18 cellular contexts compared by ENCODE assay signal in the genomic region with DNA sequence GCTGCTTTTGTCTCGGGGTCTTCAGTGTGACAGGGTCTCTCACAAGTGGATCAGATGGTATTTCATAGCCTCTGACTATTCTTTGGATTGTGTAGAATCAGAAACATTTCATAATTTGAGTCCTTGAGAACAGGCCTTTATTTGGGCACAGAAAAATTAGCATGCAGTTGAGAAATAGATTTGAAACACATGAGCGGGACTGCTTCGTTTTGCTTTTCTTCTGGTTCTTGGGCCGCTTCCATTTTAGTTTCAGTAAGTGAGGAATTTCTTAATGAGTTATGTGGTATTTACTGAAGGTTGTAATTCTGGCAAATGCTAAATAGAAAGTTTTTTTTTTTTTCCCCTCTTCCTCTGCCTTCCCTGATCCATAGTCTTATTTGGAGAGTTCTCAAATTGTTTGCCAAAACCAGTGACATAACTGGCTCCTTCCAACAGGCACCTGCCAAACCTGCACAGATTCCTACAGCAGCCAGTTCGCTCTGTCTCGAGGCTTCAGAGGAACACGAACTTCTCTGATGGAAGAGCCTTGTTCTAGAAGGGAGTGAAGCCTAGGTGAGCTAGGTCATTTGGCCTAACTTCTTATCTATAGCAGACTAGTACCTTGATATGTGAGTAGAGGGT.
"Had no signal": no experiment of that assay in that cellular context is flagged by ENCODE, and none has a peak within 500 bp of the region (broad histone marks: within the 10 kb centered on the region; RNA-seq: fewer than 3 reads in every experiment).

No MANE protein-coding gene starts in this region.

- DNase-seq: activated CD4-positive, alpha-beta T cell treated with anti-CD3 and anti-CD28 coated beads, Interleukin-2, amount 50 U/mL, for 4 hours; activated CD4-positive, CD25-positive, alpha-beta regulatory T cell treated with anti-CD3 and anti-CD28 coated beads, Interleukin-2, amount 50 U/mL, for 72 hours; activated naive CD4-positive, alpha-beta T cell treated with anti-CD3 and anti-CD28 coated beads for 36 hours; activated T-cell treated with anti-CD3 and anti-CD28 coated beads, Interleukin-2, amount 50 U/mL, for 1 hour; cerebellar nuclear complex; dorsolateral prefrontal cortex; endodermal cell; kidney; left ventricle myocardium superior; ovary; SHP77 treated with DMSO at 0.1 percent for 48 hours; stimulated activated CD4-positive, alpha-beta T cell treated with anti-CD3 and anti-CD28 coated beads, Interleukin-2, amount 100 ng/mL, for 24 hours; stimulated activated naive B cell treated with anti-CD40 and anti-IgM and Interleukin-4, amounts not matched to agents 10 μg/mL and 1 μg/mL and 100 μg/mL, for 72 hours; T-helper 1 cell; trophoblast cell had no signal

- ATAC-seq: left ventricle myocardium superior; natural killer cell treated with Interleukin-12 subunit alpha and Interleukin-12 subunit beta and Interleukin-15 and Interleukin-18, amount 100 ng/mL, for 72 hours; SK-N-SH treated with all-trans-retinoic acid at 6 μM for 48 hours; stimulated activated naive B cell treated with anti-CD40 and anti-IgM and Interleukin-4, amounts not matched to agents 10 μg/mL and 1 μg/mL and 100 μg/mL, for 72 hours had no signal

- H3K4me3 Mint-ChIP-seq: activated naive CD4-positive, alpha-beta T cell treated with anti-CD3 and anti-CD28 coated beads for 36 hours; endodermal cell; natural killer cell treated with Interleukin-12 subunit alpha and Interleukin-12 subunit beta and Interleukin-15 and Interleukin-18, amount 100 ng/mL, for 72 hours; stimulated activated naive B cell treated with anti-CD40 and anti-IgM and Interleukin-4, amounts not matched to agents 10 μg/mL and 1 μg/mL and 100 μg/mL, for 72 hours had no signal

- H3K9me3 Mint-ChIP-seq: activated naive CD4-positive, alpha-beta T cell treated with anti-CD3 and anti-CD28 coated beads for 36 hours; activated T-helper 2 cell treated with anti-CD3 and anti-CD28 coated beads, Interferon-gamma antibody, Interleukin-2, Interleukin-4, amounts not matched to agents 10 μg/mL and 5 μg/mL and 100 μg/mL, durations not matched to agents 14 hours and 24 hours and 36 hours; natural killer cell treated with Interleukin-12 subunit alpha and Interleukin-12 subunit beta and Interleukin-15 and Interleukin-18, amount 100 ng/mL, for 72 hours had no signal

- FAIRE-seq: kidney had no signal

- H3K27me3 ChIP-seq: dorsolateral prefrontal cortex, ovary had no signal

- H3K9me3 ChIP-seq: ovary had no signal

- H3K4me1 Mint-ChIP-seq: endodermal cell; stimulated activated naive B cell treated with anti-CD40 and anti-IgM and Interleukin-4, amounts not matched to agents 10 μg/mL and 1 μg/mL and 100 μg/mL, for 72 hours had no signal

- H3K36me3 ChIP-seq: ovary had no signal

- H3K4me3 ChIP-seq: dorsolateral prefrontal cortex, ovary had no signal

- H3K36me3 Mint-ChIP-seq: natural killer cell treated with Interleukin-12 subunit alpha and Interleukin-12 subunit beta and Interleukin-15 and Interleukin-18, amount 100 ng/mL, for 72 hours; stimulated activated naive B cell treated with anti-CD40 and anti-IgM and Interleukin-4, amounts not matched to agents 10 μg/mL and 1 μg/mL and 100 μg/mL, for 72 hours had no signal

- H3K27me3 Mint-ChIP-seq: natural killer cell treated with Interleukin-12 subunit alpha and Interleukin-12 subunit beta and Interleukin-15 and Interleukin-18, amount 100 ng/mL, for 72 hours had no signal

- H3K27ac Mint-ChIP-seq: activated naive CD4-positive, alpha-beta T cell treated with anti-CD3 and anti-CD28 coated beads for 36 hours; activated T-helper 2 cell treated with anti-CD3 and anti-CD28 coated beads, Interferon-gamma antibody, Interleukin-2, Interleukin-4, amounts not matched to agents 10 μg/mL and 5 μg/mL and 100 μg/mL, durations not matched to agents 14 hours and 24 hours and 36 hours; endodermal cell; natural killer cell treated with Interleukin-12 subunit alpha and Interleukin-12 subunit beta and Interleukin-15 and Interleukin-18, amount 100 ng/mL, for 72 hours; stimulated activated naive B cell treated with anti-CD40 and anti-IgM and Interleukin-4, amounts not matched to agents 10 μg/mL and 1 μg/mL and 100 μg/mL, for 72 hours had no signal
